In the genomic region with DNA sequence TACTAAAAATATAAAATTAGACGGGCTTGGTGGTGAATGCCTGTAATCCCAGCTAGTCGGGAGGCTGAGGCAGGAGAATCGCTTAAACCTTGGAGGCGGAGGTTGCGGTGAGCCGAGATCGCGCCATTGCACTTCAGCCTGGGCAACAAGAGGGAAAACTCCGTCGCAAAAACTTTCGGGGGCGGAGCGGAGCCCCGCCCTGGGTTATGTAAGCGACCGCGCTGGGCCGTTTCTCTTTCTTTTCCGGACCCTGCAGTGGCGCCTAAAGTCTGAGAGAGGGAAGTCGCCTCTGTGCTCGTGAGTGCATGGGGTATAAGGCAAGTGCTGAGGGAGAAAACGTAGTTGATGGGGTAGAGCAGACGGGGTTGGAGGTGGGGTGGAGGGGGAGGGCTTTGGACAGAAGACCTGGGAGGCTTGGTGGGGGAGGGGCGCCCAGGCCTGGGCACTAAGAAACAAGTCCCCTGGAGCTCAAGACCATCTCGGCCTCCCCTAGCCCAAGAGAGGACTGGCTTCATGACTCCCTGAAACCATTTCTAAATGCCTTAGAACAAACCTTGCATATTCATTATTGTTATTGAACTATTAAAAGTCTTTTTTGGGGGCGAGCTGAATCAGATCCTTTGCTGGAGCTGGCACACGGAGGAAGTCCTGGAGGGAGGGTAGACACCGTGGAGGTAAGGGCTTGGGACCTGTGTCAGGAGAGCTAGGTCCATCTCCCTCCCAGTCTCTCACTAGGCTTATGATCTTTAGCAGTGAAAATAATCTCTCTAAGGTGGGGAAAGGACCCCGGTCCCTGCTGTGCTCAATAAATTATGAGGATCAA, we compare ENCODE assay signal across 1 cellular context.
TF ChIP-seq lines count a peak whose summit lies in the region.

No MANE protein-coding gene starts in this region.

TF ChIP-seq in H1, 55 proteins besides CTCF, POLR2A, EP300 and RAD21 (continued from another document):
- TF ChIP-seq SP1 (IDR thresholded peaks at IDR 0.05; ENCODE audit: low read depth, low read length) (no peak), CHD2 (IDR thresholded peaks at IDR 0.05; ENCODE audit: low read length) (no peak), EGR1 (IDR thresholded peaks at IDR 0.05; ENCODE audit: borderline replicate concordance, low read depth, low read length) (peak; percentile 33; the same call in 1 of the 2 replicates), KDM4A (IDR thresholded peaks at IDR 0.05; ENCODE audit: low read depth, low read length, severe bottlenecking) (peak; percentile 65), TAF1 (IDR thresholded peaks at IDR 0.05; ENCODE audit: low read depth, low read length) (peak; percentile 40; the same call in 1 of the 2 replicates), POLR2AphosphoS5 (IDR thresholded peaks at IDR 0.05; ENCODE audit: low read depth, low read length) (no peak; the same call in 1 of the 2 replicates), CREB1 (IDR thresholded peaks at IDR 0.05) (no peak)
